1 cellular context compared by ENCODE assay signal in the genomic region with DNA sequence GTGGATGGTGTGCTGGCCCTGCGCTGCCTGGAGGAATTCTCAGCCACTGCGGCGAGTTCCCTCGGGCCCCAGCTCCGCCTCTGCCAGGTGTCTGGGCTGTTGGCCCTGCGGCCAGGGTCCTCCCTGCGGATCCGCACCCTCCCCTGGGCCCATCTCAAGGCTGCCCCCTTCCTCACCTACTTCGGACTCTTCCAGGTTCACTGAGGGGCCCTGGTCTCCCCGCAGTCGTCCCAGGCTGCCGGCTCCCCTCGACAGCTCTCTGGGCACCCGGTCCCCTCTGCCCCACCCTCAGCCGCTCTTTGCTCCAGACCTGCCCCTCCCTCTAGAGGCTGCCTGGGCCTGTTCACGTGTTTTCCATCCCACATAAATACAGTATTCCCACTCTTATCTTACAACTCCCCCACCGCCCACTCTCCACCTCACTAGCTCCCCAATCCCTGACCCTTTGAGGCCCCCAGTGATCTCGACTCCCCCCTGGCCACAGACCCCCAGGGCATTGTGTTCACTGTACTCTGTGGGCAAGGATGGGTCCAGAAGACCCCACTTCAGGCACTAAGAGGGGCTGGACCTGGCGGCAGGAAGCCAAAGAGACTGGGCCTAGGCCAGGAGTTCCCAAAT.
TF ChIP-seq lines count a peak whose summit lies in the region.

No MANE protein-coding gene starts in this region.

TF ChIP-seq in GM23338, 12 proteins besides CTCF, POLR2A, EP300 and RAD21 (continued from another document):
- no peak for TF ChIP-seq POLR2AphosphoS5 (IDR thresholded peaks at IDR 0.05; ENCODE audit: low read depth)
- TF ChIP-seq EZH2 (IDR thresholded peaks at IDR 0.05; ENCODE audit: low read depth, unreplicated experiment), result no peak
- no peak for TF ChIP-seq JUNB (IDR thresholded peaks at IDR 0.05; ENCODE audit: unreplicated experiment)
